In genomic region chr19:45860359-45861259, GRCh38 we compare ENCODE assay signal across 14 cellular contexts. TPM values are rescaled to one million over a fixed set of nuclear protein-coding genes. Genes with fewer than 3 reads are reported as not detected.
DNase-seq lines count a peak whose midpoint lies in the region; ATAC-seq and TF ChIP-seq lines count a peak whose summit lies in the region.
"Had no signal": no experiment of that assay in that cellular context is flagged by ENCODE, and none has a peak within 500 bp of the region (broad histone marks: within the 10 kb centered on the region; RNA-seq: fewer than 3 reads in every experiment).

No MANE protein-coding gene starts in this region.

- peak overlapping the region; percentile 53 for H3K27ac Mint-ChIP-seq in CD4-positive, alpha-beta T cell
- no peak overlapping the region for H3K27ac Mint-ChIP-seq in activated T-helper 2 cell treated with anti-CD3 and anti-CD28 coated beads, Interferon-gamma antibody, Interleukin-2, Interleukin-4, amounts not matched to agents 10 μg/mL and 5 μg/mL and 100 μg/mL, durations not matched to agents 14 hours and 24 hours and 36 hours
- peak overlapping the region in 6 of 10 donors; percentile 18 to 80 (median 52) for H3K27ac Mint-ChIP-seq in naive thymus-derived CD8-positive, alpha-beta T cell

- H3K27me3 ChIP-seq in CD4-positive, alpha-beta T cell (ENCODE audit: control insufficient read depth, insufficient read depth, low read length): peaks cover 13% of the 10 kb centered on the region
- H3K27me3 ChIP-seq: cardiac muscle cell had no signal

- H3K4me1 Mint-ChIP-seq in CD4-positive, alpha-beta T cell (ENCODE audit: low read depth): peaks cover 35% of the 10 kb centered on the region
- H3K4me1 Mint-ChIP-seq in activated T-helper 2 cell treated with anti-CD3 and anti-CD28 coated beads, Interferon-gamma antibody, Interleukin-2, Interleukin-4, amounts not matched to agents 10 μg/mL and 5 μg/mL and 100 μg/mL, durations not matched to agents 14 hours and 24 hours and 36 hours (ENCODE audit: low read depth): peaks cover 23% of the 10 kb centered on the region
- H3K4me1 Mint-ChIP-seq in naive thymus-derived CD8-positive, alpha-beta T cell: peaks cover 17 to 43% (median 40%) of the 10 kb centered on the region in 4 donors

- H3K4me3 ChIP-seq in HEK293 (ENCODE audit: low read depth, low read length): no peak overlapping the region
- H3K4me3 ChIP-seq: cardiac muscle cell, thoracic aorta had no signal

- no peak for TF ChIP-seq CTCF in CD4-positive, alpha-beta T cell (IDR thresholded peaks at IDR 0.05)
- no peak for TF ChIP-seq CTCF in HEK293 (tag by site-specific recombination; IDR thresholded peaks at IDR 0.05)

- H3K27me3 Mint-ChIP-seq in CD4-positive, alpha-beta T cell: peaks cover 25% of the 10 kb centered on the region
- H3K27me3 Mint-ChIP-seq in activated T-helper 2 cell treated with anti-CD3 and anti-CD28 coated beads, Interferon-gamma antibody, Interleukin-2, Interleukin-4, amounts not matched to agents 10 μg/mL and 5 μg/mL and 100 μg/mL, durations not matched to agents 14 hours and 24 hours and 36 hours (ENCODE audit: low read depth): peaks cover 20% of the 10 kb centered on the region
- H3K27me3 Mint-ChIP-seq in naive thymus-derived CD8-positive, alpha-beta T cell: peaks cover 5 to 24% (median 17%) of the 10 kb centered on the region in 5 donors

- H3K36me3 Mint-ChIP-seq in CD4-positive, alpha-beta T cell (ENCODE audit: low read depth): peaks cover 35% of the 10 kb centered on the region
- H3K36me3 Mint-ChIP-seq in activated T-helper 2 cell treated with anti-CD3 and anti-CD28 coated beads, Interferon-gamma antibody, Interleukin-2, Interleukin-4, amounts not matched to agents 10 μg/mL and 5 μg/mL and 100 μg/mL, durations not matched to agents 14 hours and 24 hours and 36 hours (ENCODE audit: low read depth): peaks cover 30% of the 10 kb centered on the region
- H3K36me3 Mint-ChIP-seq in naive thymus-derived CD8-positive, alpha-beta T cell: peaks cover 0 to 42% (median 5%) of the 10 kb centered on the region in 3 donors

- CTCF ChIA-PET in CD4-positive, alpha-beta T cell (lab: Charles Lee): interaction anchor here (1.3 kb wide), 2 partner anchors 44 to 91 kb away, joined by 3 to 4 read pairs; no protein-coding TSS in a partner anchor
- CTCF ChIA-PET in HEK293 (lab: Yijun Ruan, JAX): interaction anchor here (0.6 to 1.1 kb wide), 5 partner anchors 19 to 535 kb away, joined by 3 to 7 read pairs (median 3); no protein-coding TSS in a partner anchor

- H3K36me3 ChIP-seq in HEK293 (ENCODE audit: control insufficient read depth in 2 of 2, insufficient read depth in 1 of 2, low read length in 2 of 2): peaks cover 20 to 47% of the 10 kb centered on the region in 2 experiments
- H3K36me3 ChIP-seq: cardiac muscle cell had no signal

- H3K4me3 Mint-ChIP-seq in CD4-positive, alpha-beta T cell: peak overlapping the region; percentile 63
- peak overlapping the region; percentile 30 for H3K4me3 Mint-ChIP-seq in activated T-helper 2 cell treated with anti-CD3 and anti-CD28 coated beads, Interferon-gamma antibody, Interleukin-2, Interleukin-4, amounts not matched to agents 10 μg/mL and 5 μg/mL and 100 μg/mL, durations not matched to agents 14 hours and 24 hours and 36 hours (ENCODE audit: low read depth)
- H3K4me3 Mint-ChIP-seq in naive thymus-derived CD8-positive, alpha-beta T cell: peak overlapping the region in 7 of 10 donors; percentile 19 to 95 (median 47)

- no peaks in the 10 kb centered on the region for H3K9me3 Mint-ChIP-seq in CD4-positive, alpha-beta T cell
- H3K9me3 Mint-ChIP-seq in activated T-helper 2 cell treated with anti-CD3 and anti-CD28 coated beads, Interferon-gamma antibody, Interleukin-2, Interleukin-4, amounts not matched to agents 10 μg/mL and 5 μg/mL and 100 μg/mL, durations not matched to agents 14 hours and 24 hours and 36 hours: no peaks in the 10 kb centered on the region
- H3K9me3 Mint-ChIP-seq in naive thymus-derived CD8-positive, alpha-beta T cell: no peaks in the 10 kb centered on the region

- H3K27ac ChIP-seq in CD4-positive, alpha-beta T cell (ENCODE audit: low read depth, low read length): no peak overlapping the region
- H3K27ac ChIP-seq in HEK293 (ENCODE audit: extremely low read depth, low read depth, low read length) (no peak overlapping the region), caudate nucleus (ENCODE audit: low read depth, low read length) (no peak overlapping the region)
- H3K27ac ChIP-seq: cardiac muscle cell, epithelial cell of prostate, thoracic aorta had no signal

- DNase-seq in CD4-positive, alpha-beta T cell: no peak
- DNase-seq in activated T-helper 2 cell treated with anti-CD3 and anti-CD28 coated beads, Interferon-gamma antibody, Interleukin-2, Interleukin-4, amounts not matched to agents 10 μg/mL and 5 μg/mL and 100 μg/mL, durations not matched to agents 14 hours and 24 hours and 36 hours (ENCODE audit: low spot score): no peak
- DNase-seq in naive thymus-derived CD8-positive, alpha-beta T cell: no peak
- DNase-seq in GDM1 (lab: John Stamatoyannopoulos, UW): no peak
- DNase-seq in caudate nucleus (lab: John Stamatoyannopoulos, UW): no peak
- DNase-seq: Caco-2, NCI-H1105, small intestine had no signal

- intact Hi-C loops in CD4-positive, alpha-beta T cell (cut with DNase I, micrococcal nuclease): loop anchor here in 1 of 2 experiments (5.0 to 10.0 kb wide), 5 partner anchors 42 to 906 kb away; partner anchors contain the start of genes CLPTM1, MYPOP, POLR1G and PPP1R13L
- intact Hi-C loops in activated T-helper 2 cell treated with anti-CD3 and anti-CD28 coated beads, Interferon-gamma antibody, Interleukin-2, Interleukin-4, amounts not matched to agents 10 μg/mL and 5 μg/mL and 100 μg/mL, durations not matched to agents 14 hours and 24 hours and 36 hours (cut with micrococcal nuclease): loop anchor here (5.0 kb wide), 1 partner anchor 128 kb away; the partner anchor contains the start of genes FBXO46 and MEIOSIN

- peaks cover 10% of the 10 kb centered on the region for H3K4me1 ChIP-seq in HEK293 (ENCODE audit: control insufficient read depth, insufficient read depth, low read length)
- H3K4me1 ChIP-seq: Caco-2 had no signal

- no peaks in the 10 kb centered on the region for H3K9me3 ChIP-seq in CD4-positive, alpha-beta T cell (ENCODE audit: control insufficient read depth, low read length)
- no peaks in the 10 kb centered on the region for H3K9me3 ChIP-seq in HEK293 (ENCODE audit: control insufficient read depth, insufficient read depth, low read depth, low read length)
- H3K9me3 ChIP-seq: Caco-2, thoracic aorta had no signal

- no peak for ATAC-seq in CD4-positive, alpha-beta T cell (ENCODE audit: poor library complexity)
- no peak for ATAC-seq in naive thymus-derived CD8-positive, alpha-beta T cell
- ATAC-seq in GM19328 (IDR thresholded peaks at IDR 0.05; ENCODE audit: unreplicated experiment): no peak

- POLR2A ChIA-PET in CD4-positive, alpha-beta T cell (lab: Charles Lee): interaction anchor here (0.6 kb wide), 1 partner anchor 42 kb away, joined by 3 read pairs; the partner anchor contains the start of gene MYPOP
- POLR2A ChIA-PET in HEK293 (lab: Yijun Ruan, JAX): interaction anchor here (0.7 to 1.0 kb wide), 2 partner anchors 26 to 41 kb away, joined by 3 to 5 read pairs; partner anchors contain the start of gene IRF2BP1
- POLR2A ChIA-PET in naive thymus-derived CD8-positive, alpha-beta T cell (lab: Charles Lee): interaction anchor here (0.6 to 1.0 kb wide), 2 partner anchors 42 to 55 kb away, joined by 3 to 5 read pairs; no protein-coding TSS in a partner anchor

TF ChIP-seq in HEK293, 187 proteins besides CTCF, POLR2A, EP300 and RAD21 (continues in another document):
- TF ChIP-seq ZNF664 (tag by site-specific recombination; IDR thresholded peaks at IDR 0.05): peak; percentile 98

RNA-seq across cellular contexts. Expression of gene SYMPK, which starts 2.3 kb away (rescaled TPM):
- 10 to 100 TPM; 63.3 to 65.0 TPM for total RNA-seq in CD4-positive, alpha-beta T cell
- 121 and 131 TPM in 2 replicates for total RNA-seq in activated T-helper 2 cell treated with anti-CD3 and anti-CD28 coated beads, Interferon-gamma antibody, Interleukin-2, Interleukin-4, amounts not matched to agents 10 μg/mL and 5 μg/mL and 100 μg/mL, durations not matched to agents 14 hours and 24 hours and 36 hours
- total RNA-seq in naive thymus-derived CD8-positive, alpha-beta T cell: 10 to 100 TPM; 89.9 to 91.1 TPM
- 10 to 100 TPM in 2 of 3 donors, 1 to 10 TPM in 1; 4.4 to 15.4 (median 13.8) TPM for polyA plus RNA-seq in naive thymus-derived CD8-positive, alpha-beta T cell

RNA-seq across cellular contexts. Expression of gene FOXA3, which starts 3.5 kb away (rescaled TPM):
- total RNA-seq in CD4-positive, alpha-beta T cell: not detected
- 0.37 and 0.60 TPM in 2 replicates for total RNA-seq in activated T-helper 2 cell treated with anti-CD3 and anti-CD28 coated beads, Interferon-gamma antibody, Interleukin-2, Interleukin-4, amounts not matched to agents 10 μg/mL and 5 μg/mL and 100 μg/mL, durations not matched to agents 14 hours and 24 hours and 36 hours
- total RNA-seq in naive thymus-derived CD8-positive, alpha-beta T cell: not detected
- polyA plus RNA-seq in naive thymus-derived CD8-positive, alpha-beta T cell: not detected
- total RNA-seq: NCI-H460, thoracic aorta had no signal

RNA-seq across cellular contexts. Expression of gene IRF2BP1, which starts 25.3 kb away (rescaled TPM):
- 10 to 100 TPM; 21.0 to 21.6 TPM for total RNA-seq in CD4-positive, alpha-beta T cell
- total RNA-seq in activated T-helper 2 cell treated with anti-CD3 and anti-CD28 coated beads, Interferon-gamma antibody, Interleukin-2, Interleukin-4, amounts not matched to agents 10 μg/mL and 5 μg/mL and 100 μg/mL, durations not matched to agents 14 hours and 24 hours and 36 hours: 15.7 and 17.1 TPM in 2 replicates
- 10 to 100 TPM; 32.9 to 33.8 TPM for total RNA-seq in naive thymus-derived CD8-positive, alpha-beta T cell
- polyA plus RNA-seq in naive thymus-derived CD8-positive, alpha-beta T cell: 1 to 10 TPM; 7.0 to 9.1 (median 7.6) TPM

RNA-seq across cellular contexts. Expression of gene MYPOP, which starts 41.8 kb away (rescaled TPM):
- total RNA-seq in CD4-positive, alpha-beta T cell: 1 to 10 TPM; 4.1 to 4.7 TPM
- total RNA-seq in activated T-helper 2 cell treated with anti-CD3 and anti-CD28 coated beads, Interferon-gamma antibody, Interleukin-2, Interleukin-4, amounts not matched to agents 10 μg/mL and 5 μg/mL and 100 μg/mL, durations not matched to agents 14 hours and 24 hours and 36 hours: 7.3 and 8.6 TPM in 2 replicates
- total RNA-seq in naive thymus-derived CD8-positive, alpha-beta T cell: 10 to 100 TPM; 10.5 to 10.9 TPM
- under 1 TPM in 1 of 3 donors, not detected in 2; 0.23 TPM for polyA plus RNA-seq in naive thymus-derived CD8-positive, alpha-beta T cell

RNA-seq across cellular contexts. Expression of gene RSPH6A, which starts 45.5 kb away (rescaled TPM):
- under 1 TPM; 0.17 to 0.25 TPM for total RNA-seq in CD4-positive, alpha-beta T cell
- 0.16 and 0.23 TPM in 2 replicates for total RNA-seq in activated T-helper 2 cell treated with anti-CD3 and anti-CD28 coated beads, Interferon-gamma antibody, Interleukin-2, Interleukin-4, amounts not matched to agents 10 μg/mL and 5 μg/mL and 100 μg/mL, durations not matched to agents 14 hours and 24 hours and 36 hours
- under 1 TPM; 0.36 to 0.57 TPM for total RNA-seq in naive thymus-derived CD8-positive, alpha-beta T cell
- not detected for polyA plus RNA-seq in naive thymus-derived CD8-positive, alpha-beta T cell
- total RNA-seq: thoracic aorta had no signal
